ENCODE assay signal across 19 cellular contexts in genomic region chr5:56447232-56447631, GRCh38.
DNase-seq lines count a peak whose midpoint lies in the region; ATAC-seq, FAIRE-seq and TF ChIP-seq lines count a peak whose summit lies in the region.
"Had no signal": no experiment of that assay in that cellular context is flagged by ENCODE, and none has a peak within 500 bp of the region (broad histone marks: within the 10 kb centered on the region; RNA-seq: fewer than 3 reads in every experiment).

No MANE protein-coding gene starts in this region.

- no TSS peak for BruUV-seq in mammary epithelial cell (replicated peaks; lab: Mats Ljungman, UMichigan)

- 33 to 64% (median 44%) methylated on average over 4 of the region's 4 CpGs for WGBS in small intestine, 3 donors
- 95% methylated on average over 4 of the region's 4 CpGs for WGBS in mammary epithelial cell (ENCODE audit: low coverage, missing lambda C conversion rate)

- H3K4me1 ChIP-seq in small intestine (ENCODE audit: control insufficient read depth in 2 of 2, insufficient read depth in 1 of 2, low read depth in 1 of 2, low read length in 1 of 2) (peaks cover 0 to 3% of the 10 kb centered on the region in 2 donors), mammary epithelial cell (ENCODE audit: insufficient read depth, low read length) (no peaks in the 10 kb centered on the region)

- peak overlapping the region in 1 of 2 donors; percentile 50 for H3K27ac ChIP-seq in small intestine (ENCODE audit: low read depth in 1 of 2, low read length in 1 of 2)
- H3K27ac ChIP-seq in mammary epithelial cell (ENCODE audit: insufficient read depth, low read depth, low read length) = no peak overlapping the region
- H3K27ac ChIP-seq: brain microvascular endothelial cell had no signal

- H4K20me1 ChIP-seq in mammary epithelial cell (ENCODE audit: insufficient read depth, low read length) = no peaks in the 10 kb centered on the region

- dilution Hi-C loops in mammary epithelial cell (cut with HindIII; ENCODE audit: low sequenced_read_pairs) = no loop called here

- H3K9ac ChIP-seq in mammary epithelial cell (ENCODE audit: insufficient read depth, low read length) = no peak overlapping the region

- intact Hi-C loops in mammary epithelial cell (cut with micrococcal nuclease) = loop anchor here (10.0 kb wide), 1 partner anchor 172 kb away; no protein-coding TSS in a partner anchor

- no peaks in the 10 kb centered on the region for H3K9me3 ChIP-seq in small intestine (ENCODE audit: control insufficient read depth, low read depth)
- no peaks in the 10 kb centered on the region for H3K9me3 ChIP-seq in mammary epithelial cell (replicated peaks; ENCODE audit: insufficient read depth, low read length)
- H3K9me3 ChIP-seq: tibial nerve had no signal

- H3K36me3 ChIP-seq in small intestine (ENCODE audit: control insufficient read depth in 2 of 2, insufficient read depth in 2 of 2, low read length in 2 of 2) (no peaks in the 10 kb centered on the region), mammary epithelial cell (ENCODE audit: insufficient read depth, low read length) (no peaks in the 10 kb centered on the region)
- H3K36me3 ChIP-seq: brain microvascular endothelial cell, tibial nerve had no signal

- in situ Hi-C loops in mammary epithelial cell (cut with MboI; ENCODE audit: low sequenced_read_pairs in 2 of 2) = no loop called here

- TF ChIP-seq CTCF in mammary epithelial cell (conservative IDR thresholded peaks at IDR 0.05 in 1 of 2, IDR thresholded peaks at IDR 0.05 in 1 of 2; ENCODE audit: extremely low read depth in 1 of 2, insufficient read depth in 1 of 2, low read depth in 1 of 2, low read length in 2 of 2) = no peak

- DNase-seq in NCI-H226 (peak; percentile 98), fibroblast of gingiva (ENCODE audit: low read depth) (peak; percentile 14), left lobe of liver (ENCODE audit: low spot score) (no peak), small intestine (peak; percentile 95), SHP77 treated with DMSO at 0.1 percent for 48 hours (lab: John Stamatoyannopoulos, UW) (no peak), mammary epithelial cell (no peak)
- DNase-seq: activated CD4-positive, alpha-beta T cell treated with anti-CD3 and anti-CD28 coated beads, Interleukin-2, amount 10 ng/mL, durations not matched to agents 24 days and 14 days; brain microvascular endothelial cell; cortex of kidney; foreskin melanocyte; HFFc6; kidney glomerular epithelial cell; NCI-H1436; NCI-H524 treated with DMSO at 0.1 percent for 48 hours; SIG-M5; stimulated activated CD4-positive, alpha-beta T cell treated with anti-CD3 and anti-CD28 coated beads, Interleukin-4, amount 100 ng/mL, for 1 hour had no signal

- H3K79me2 ChIP-seq in mammary epithelial cell (ENCODE audit: insufficient read depth, low read length) = no peaks in the 10 kb centered on the region

- H2AFZ ChIP-seq in mammary epithelial cell (ENCODE audit: low read depth, low read length) = no peak overlapping the region

- H3K27me3 ChIP-seq in small intestine (ENCODE audit: control insufficient read depth in 2 of 2, insufficient read depth in 2 of 2, low read length in 2 of 2) (no peaks in the 10 kb centered on the region), mammary epithelial cell (ENCODE audit: insufficient read depth, low read length) (no peaks in the 10 kb centered on the region)
- H3K27me3 ChIP-seq: brain microvascular endothelial cell, tibial nerve had no signal

- ATAC-seq in left lobe of liver (peak; percentile 50), GM18870 (IDR thresholded peaks at IDR 0.05; ENCODE audit: unreplicated experiment) (no peak)

- H3K4me3 ChIP-seq in small intestine (ENCODE audit: low read depth in 1 of 2, low read length in 2 of 2) (no peak overlapping the region), mammary epithelial cell (replicated peaks in 1 of 3; ENCODE audit: insufficient read depth in 1 of 3, low read depth in 2 of 3, low read length in 3 of 3) (no peak overlapping the region)
- H3K4me3 ChIP-seq: tibial nerve had no signal

- CTCF ChIA-PET in mammary epithelial cell (lab: Charles Lee; ENCODE audit: low non-redundant PET) = no interaction called here

- no peak for FAIRE-seq in small intestine (lab: Jason Lieb, UNC)
- FAIRE-seq: TTC549 had no signal

- H3K4me2 ChIP-seq in mammary epithelial cell (ENCODE audit: insufficient read depth, low read depth, low read length) = no peak overlapping the region

Comparison
In these comparisons a context has a peak if more than half of its experiments do, and no peak if none do; other contexts are left out.
1. DNase-seq: peak in NCI-H226 (single experiment), fibroblast of gingiva (single experiment) and small intestine (single experiment); none in left lobe of liver (single experiment), SHP77 treated with DMSO at 0.1 percent for 48 hours (single experiment) and mammary epithelial cell (single experiment).